Comparison of ENCODE assay signal across 8 cellular contexts in genomic region chr2:69616755-69617154, GRCh38. TPM values are rescaled to one million over a fixed set of nuclear protein-coding genes. Genes with fewer than 3 reads are reported as not detected.
DNase-seq lines count a peak whose midpoint lies in the region; ATAC-seq lines count a peak whose summit lies in the region.

No MANE protein-coding gene starts in this region.

- peak; percentile 38 for DNase-seq in activated gamma-delta T cell treated with Interleukin-2 at 50 U/mL for 16 hours
- DNase-seq in activated gamma-delta T cell (lab: John Stamatoyannopoulos, UW): no peak
- peak; percentile 80 for DNase-seq in SW480 (ENCODE audit: low spot score)
- DNase-seq in dermis microvascular lymphatic vessel endothelial cell (ENCODE audit: low read depth in 2 of 2): peak; percentile 39 to 65
- peak; percentile 50 to 63 for DNase-seq in stimulated activated naive CD8-positive, alpha-beta T cell treated with anti-CD3 and anti-CD28 coated beads, Interleukin-15, amount 100 ng/mL, for 72 hours
- DNase-seq in anterior cingulate cortex (lab: John Stamatoyannopoulos, UW): no peak
- no peak for DNase-seq in head of caudate nucleus

- H3K27ac Mint-ChIP-seq in stimulated activated naive CD8-positive, alpha-beta T cell treated with anti-CD3 and anti-CD28 coated beads, Interleukin-15, amount 100 ng/mL, for 72 hours: peak overlapping the region; percentile 68 to 83

- peaks cover 42% of the 10 kb centered on the region for H3K4me1 Mint-ChIP-seq in stimulated activated naive CD8-positive, alpha-beta T cell treated with anti-CD3 and anti-CD28 coated beads, Interleukin-15, amount 100 ng/mL, for 72 hours

- no peaks in the 10 kb centered on the region for H3K27me3 Mint-ChIP-seq in stimulated activated naive CD8-positive, alpha-beta T cell treated with anti-CD3 and anti-CD28 coated beads, Interleukin-15, amount 100 ng/mL, for 72 hours

- peaks cover 6 to 10% of the 10 kb centered on the region in 2 donors for H3K9me3 Mint-ChIP-seq in stimulated activated naive CD8-positive, alpha-beta T cell treated with anti-CD3 and anti-CD28 coated beads, Interleukin-15, amount 100 ng/mL, for 72 hours

- H3K4me3 Mint-ChIP-seq in stimulated activated naive CD8-positive, alpha-beta T cell treated with anti-CD3 and anti-CD28 coated beads, Interleukin-15, amount 100 ng/mL, for 72 hours: peak overlapping the region; percentile 69 to 75

- peak; percentile 77 for ATAC-seq in stimulated activated naive CD8-positive, alpha-beta T cell treated with anti-CD3 and anti-CD28 coated beads, Interleukin-15, amount 100 ng/mL, for 72 hours
- no peak for ATAC-seq in GM21737 (IDR thresholded peaks at IDR 0.05; ENCODE audit: unreplicated experiment)

- intact Hi-C loops in head of caudate nucleus (cut with DNase I): no loop called here

RNA-seq across cellular contexts. Expression of gene AAK1, which starts 26.8 kb away (rescaled TPM):
- total RNA-seq in dermis microvascular lymphatic vessel endothelial cell: 16.6 and 20.7 TPM in 2 replicates

Comparison
In these comparisons a context has a peak if more than half of its experiments do, and no peak if none do; other contexts are left out.
1. DNase-seq: peak in activated gamma-delta T cell treated with Interleukin-2 at 50 U/mL for 16 hours (single experiment), SW480 (single experiment), dermis microvascular lymphatic vessel endothelial cell (2 of 2) and stimulated activated naive CD8-positive, alpha-beta T cell treated with anti-CD3 and anti-CD28 coated beads, Interleukin-15, amount 100 ng/mL, for 72 hours (2 of 2); none in activated gamma-delta T cell (single experiment), anterior cingulate cortex (0 of 58) and head of caudate nucleus (0 of 42).